ENCODE assay signal across 8 cellular contexts in the genomic region with DNA sequence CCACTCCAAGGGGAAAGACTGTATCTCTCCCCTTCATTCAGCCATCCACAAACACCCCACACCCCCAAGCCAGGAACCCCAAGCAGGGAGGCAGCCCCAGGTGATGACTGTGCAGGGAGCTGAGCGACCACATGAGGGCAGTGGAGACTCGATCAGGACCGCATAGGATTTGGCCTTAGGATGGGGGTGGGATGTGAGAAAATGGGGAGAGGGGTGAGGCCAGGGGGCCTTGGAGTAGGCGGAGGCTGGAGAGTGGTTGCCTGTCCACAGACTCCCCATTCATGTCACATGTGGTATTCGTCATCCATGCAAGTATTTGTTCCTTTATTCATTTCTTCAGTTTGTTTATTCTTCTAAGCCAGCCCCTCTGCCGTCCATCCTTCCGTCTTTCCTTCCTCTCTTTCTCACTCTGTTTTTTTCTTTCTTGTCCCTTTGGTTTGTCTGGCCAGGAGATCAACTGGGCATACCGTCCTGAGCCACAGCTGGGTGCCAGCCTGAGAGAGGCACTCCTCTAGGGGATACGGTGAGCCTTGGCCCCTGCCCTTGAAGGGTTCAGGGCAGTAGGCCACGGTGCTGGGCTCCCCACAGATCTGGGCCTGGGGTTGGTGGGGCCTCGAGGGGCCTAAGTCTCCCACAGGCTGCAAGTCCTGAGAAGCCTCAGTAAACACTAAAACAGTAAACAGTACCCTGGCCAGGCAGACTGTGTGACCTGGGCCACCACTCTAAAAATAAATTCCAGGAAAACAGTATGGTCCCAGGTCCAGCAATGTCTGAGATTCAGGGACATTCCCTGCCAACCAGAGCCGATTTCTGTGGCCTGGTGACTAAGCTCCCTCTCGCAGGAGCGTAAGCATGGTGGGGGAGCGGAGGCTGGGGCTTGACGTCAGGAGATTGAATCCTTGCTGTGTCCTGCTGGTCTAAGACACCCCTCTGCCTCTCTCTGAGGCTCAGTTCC. TPM values are rescaled to one million over a fixed set of nuclear protein-coding genes. Genes with fewer than 3 reads are reported as not detected.
DNase-seq lines count a peak whose midpoint lies in the region; ATAC-seq and TF ChIP-seq lines count a peak whose summit lies in the region.

No MANE protein-coding gene starts in this region.

- H3K27ac ChIP-seq in left lung = no peak overlapping the region

- H3K36me3 ChIP-seq in left lung = no peaks in the 10 kb centered on the region

- H3K27me3 ChIP-seq in left lung = peaks cover 0 to 33% of the 10 kb centered on the region in 2 donors

- H3K27ac Mint-ChIP-seq in T-helper 17 cell = no peak overlapping the region

- TF ChIP-seq CTCF in left lung (IDR thresholded peaks at IDR 0.05) = peak; percentile 46 to 54

- intact Hi-C loops in left lung (cut with DNase I) = no loop called here

- H3K4me3 Mint-ChIP-seq in T-helper 17 cell = no peak overlapping the region

- peak; percentile 72 for DNase-seq in DMS 273 (lab: John Stamatoyannopoulos, UW; ENCODE audit: unreplicated experiment)
- no peak for DNase-seq in DMS 273 treated with DMSO at 0.1 percent for 48 hours (lab: John Stamatoyannopoulos, UW)
- peak; percentile 18 for DNase-seq in KG1 (lab: John Stamatoyannopoulos, UW)
- no peak for DNase-seq in T-helper 17 cell
- peak; percentile 83 for DNase-seq in cerebellum (ENCODE audit: low spot score)
- no peak for DNase-seq in left lung
- DNase-seq in stimulated activated CD4-positive, alpha-beta T cell treated with anti-CD3 and anti-CD28 coated beads, Interleukin-4, amount 100 ng/mL, for 48 hours (ENCODE audit: low read depth in 2 of 2) = peak; percentile 38 to 45

- H3K9me3 ChIP-seq in T-helper 17 cell (ENCODE audit: control insufficient read depth, low read length, poor library complexity, severe bottlenecking) = no peaks in the 10 kb centered on the region
- H3K9me3 ChIP-seq in left lung = no peaks in the 10 kb centered on the region

- ATAC-seq in T-helper 17 cell (peak; percentile 66), left lung (peak; percentile 51), HG03457 (IDR thresholded peaks at IDR 0.05; ENCODE audit: unreplicated experiment) (no peak)

- peaks cover 9% of the 10 kb centered on the region for H3K4me1 Mint-ChIP-seq in T-helper 17 cell

- H3K27me3 Mint-ChIP-seq in T-helper 17 cell = peaks cover 29% of the 10 kb centered on the region

- peaks cover 13 to 18% of the 10 kb centered on the region in 2 donors for H3K4me1 ChIP-seq in left lung

- H3K36me3 Mint-ChIP-seq in T-helper 17 cell (ENCODE audit: low read depth) = no peaks in the 10 kb centered on the region

- H3K4me3 ChIP-seq in left lung = no peak overlapping the region

RNA-seq across cellular contexts. Expression of gene RHOD, which starts 2.5 kb away (rescaled TPM):
- total RNA-seq in T-helper 17 cell (not detected), cerebellum (0.64 TPM), left lung (10 to 100 TPM; 17.8 to 37.6 TPM)

RNA-seq across cellular contexts. Expression of gene SYT12, which starts 31.2 kb away (rescaled TPM):
- not detected for total RNA-seq in T-helper 17 cell
- total RNA-seq in cerebellum = 3.8 TPM
- under 1 TPM in 1 of 2 donors, not detected in 1; 0.61 TPM for total RNA-seq in left lung

Comparison
In these comparisons a context has a peak if more than half of its experiments do, and no peak if none do; other contexts are left out.
1. DNase-seq: peak in DMS 273 (single experiment), KG1 (single experiment), cerebellum (single experiment) and stimulated activated CD4-positive, alpha-beta T cell treated with anti-CD3 and anti-CD28 coated beads, Interleukin-4, amount 100 ng/mL, for 48 hours (2 of 2); none in DMS 273 treated with DMSO at 0.1 percent for 48 hours (single experiment), T-helper 17 cell (0 of 3) and left lung (0 of 2).
2. RNA of gene RHOD, which starts 2.5 kb away (total RNA-seq): 17.8 to 37.6 TPM in left lung; 0.64 TPM in cerebellum (single experiment) and not detected in T-helper 17 cell; every median in the first group is over 10 times any median in the second.